ENCODE assay signal across 18 cellular contexts in genomic region chrX:25278341-25278740, GRCh38.
A peak's percentile ranks its signal among the peaks of the same experiment; 100 is the strongest.
DNase-seq lines count a peak whose midpoint lies in the region; ATAC-seq and TF ChIP-seq lines count a peak whose summit lies in the region.
"Had no signal": no experiment of that assay in that cellular context is flagged by ENCODE, and none has a peak within 500 bp of the region (broad histone marks: within the 10 kb centered on the region; RNA-seq: fewer than 3 reads in every experiment).

No MANE protein-coding gene starts in this region.

- H3K4me2 ChIP-seq in neural progenitor cell (peak overlapping the region; percentile 6), parathyroid adenoma (ENCODE audit: low read length) (no peak overlapping the region)
- H3K4me2 ChIP-seq: BLaER1 had no signal

- H4K20me1 ChIP-seq in neural progenitor cell (ENCODE audit: low read depth) = no peaks in the 10 kb centered on the region
- H4K20me1 ChIP-seq: BLaER1 had no signal

- H3K9me3 Mint-ChIP-seq in neural progenitor cell = no peaks in the 10 kb centered on the region

- H3K36me3 Mint-ChIP-seq in neural progenitor cell = no peaks in the 10 kb centered on the region
- H3K36me3 Mint-ChIP-seq: CD14-positive monocyte; CD4-positive, alpha-beta memory T cell; CD4-positive, CD25-positive, alpha-beta regulatory T cell; CD8-positive, alpha-beta memory T cell had no signal

- TF ChIP-seq CTCF in neural progenitor cell (IDR thresholded peaks at IDR 0.05) = no peak
- TF ChIP-seq CTCF in parathyroid adenoma (IDR thresholded peaks at IDR 0.05) = no peak

- H3K9ac ChIP-seq in neural progenitor cell = no peak overlapping the region
- no peak overlapping the region for H3K9ac ChIP-seq in parathyroid adenoma
- H3K9ac ChIP-seq: BLaER1 had no signal

- ATAC-seq in GM18907 (IDR thresholded peaks at IDR 0.05; ENCODE audit: unreplicated experiment) = no peak

- peaks cover 6% of the 10 kb centered on the region for H3K27me3 Mint-ChIP-seq in neural progenitor cell (ENCODE audit: insufficient read depth, low read depth)
- H3K27me3 Mint-ChIP-seq: CD4-positive, alpha-beta memory T cell; CD4-positive, CD25-positive, alpha-beta regulatory T cell; CD8-positive, alpha-beta memory T cell had no signal

- H3K4me1 ChIP-seq in neural progenitor cell = peaks cover 18% of the 10 kb centered on the region
- H3K4me1 ChIP-seq in parathyroid adenoma = no peaks in the 10 kb centered on the region
- H3K4me1 ChIP-seq: BE2C, BLaER1 had no signal

- H2AFZ ChIP-seq in neural progenitor cell (replicated peaks) = no peak overlapping the region
- peak overlapping the region; percentile 41 for H2AFZ ChIP-seq in parathyroid adenoma

- no peak overlapping the region for H3K4me3 Mint-ChIP-seq in neural progenitor cell
- H3K4me3 Mint-ChIP-seq: CD14-positive monocyte; CD4-positive, alpha-beta memory T cell; CD4-positive, CD25-positive, alpha-beta regulatory T cell; CD8-positive, alpha-beta memory T cell had no signal

- peaks cover 3% of the 10 kb centered on the region for H3K4me1 Mint-ChIP-seq in neural progenitor cell
- H3K4me1 Mint-ChIP-seq: CD14-positive monocyte; CD4-positive, alpha-beta memory T cell; CD4-positive, CD25-positive, alpha-beta regulatory T cell; CD8-positive, alpha-beta memory T cell had no signal

- H3K27me3 ChIP-seq in neural progenitor cell (no peaks in the 10 kb centered on the region), parathyroid adenoma (ENCODE audit: control insufficient read depth, insufficient read depth, low read length) (no peaks in the 10 kb centered on the region)
- H3K27me3 ChIP-seq: BE2C had no signal

- H3F3A ChIP-seq in neural progenitor cell (ENCODE audit: low read depth) = no peaks in the 10 kb centered on the region

- H3K9me3 ChIP-seq in neural progenitor cell (ENCODE audit: low read depth) (no peaks in the 10 kb centered on the region), parathyroid adenoma (ENCODE audit: control insufficient read depth, low read length) (no peaks in the 10 kb centered on the region)
- H3K9me3 ChIP-seq: BE2C, BLaER1 had no signal

- no peak overlapping the region for H3K27ac Mint-ChIP-seq in neural progenitor cell
- H3K27ac Mint-ChIP-seq: CD14-positive monocyte; CD4-positive, alpha-beta memory T cell; CD4-positive, CD25-positive, alpha-beta regulatory T cell; CD8-positive, alpha-beta memory T cell had no signal

- peak overlapping the region; percentile 25 for H3K27ac ChIP-seq in neural progenitor cell
- H3K27ac ChIP-seq in parathyroid adenoma = no peak overlapping the region
- H3K27ac ChIP-seq: BLaER1 had no signal

- H3K4me3 ChIP-seq in neural progenitor cell (no peak overlapping the region), parathyroid adenoma (ENCODE audit: low read depth, low read length) (no peak overlapping the region)
- H3K4me3 ChIP-seq: BLaER1 had no signal

- H3K36me3 ChIP-seq in neural progenitor cell (no peaks in the 10 kb centered on the region), parathyroid adenoma (ENCODE audit: control insufficient read depth, insufficient read depth, low read length) (no peaks in the 10 kb centered on the region)
- H3K36me3 ChIP-seq: BE2C, BLaER1 had no signal

- no peaks in the 10 kb centered on the region for H3K79me2 ChIP-seq in neural progenitor cell (ENCODE audit: low read depth)
- no peaks in the 10 kb centered on the region for H3K79me2 ChIP-seq in parathyroid adenoma

- peak; percentile 7 to 9 for DNase-seq in NCI-H1930 (lab: John Stamatoyannopoulos, UW)
- no peak for DNase-seq in neural progenitor cell (ENCODE audit: low spot score)
- no peak for DNase-seq in cerebellar cortex (ENCODE audit: low spot score)
- no peak for DNase-seq in D341Med (ENCODE audit: low spot score)
- DNase-seq: 8988T; ACHN; BE2C; C1 segment of cervical spinal cord; CD4-positive, alpha-beta memory T cell; CD4-positive, CD25-positive, alpha-beta regulatory T cell; CD8-positive, alpha-beta memory T cell; COR-L47; DMS79 treated with DMSO at 0.1 percent for 48 hours; GF-D8 had no signal

Comparison
In these comparisons a context has a peak if more than half of its experiments do, and no peak if none do; other contexts are left out.
1. DNase-seq: peak in NCI-H1930 (2 of 2); none in neural progenitor cell (single experiment), cerebellar cortex (single experiment) and D341Med (single experiment).